Comparison of ENCODE assay signal across 1 cellular context in the genomic region with DNA sequence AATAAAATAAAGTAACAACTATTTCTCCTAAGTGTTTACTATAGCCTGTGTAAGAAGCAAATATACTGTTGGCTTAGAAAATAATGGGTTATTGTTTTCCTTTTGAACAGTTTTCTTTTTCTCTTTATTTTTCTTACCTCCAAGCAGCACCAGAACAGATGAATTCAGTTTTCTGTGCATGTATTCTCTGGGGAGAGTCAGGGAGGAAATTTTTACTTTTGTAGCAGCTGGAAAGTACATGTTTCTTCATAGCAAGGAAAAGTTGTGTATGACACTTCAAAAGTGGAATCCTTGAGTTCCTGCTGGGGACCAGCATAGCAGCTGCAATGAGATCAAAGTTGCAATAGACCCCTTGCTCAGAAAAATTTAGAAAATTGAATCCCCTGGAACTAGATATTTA.
TF ChIP-seq lines count a peak whose summit lies in the region.

No MANE protein-coding gene starts in this region.

TF ChIP-seq in GM23338, 12 proteins besides CTCF, POLR2A, EP300 and RAD21 (continued from another document):
- TF ChIP-seq, protein P1, sequence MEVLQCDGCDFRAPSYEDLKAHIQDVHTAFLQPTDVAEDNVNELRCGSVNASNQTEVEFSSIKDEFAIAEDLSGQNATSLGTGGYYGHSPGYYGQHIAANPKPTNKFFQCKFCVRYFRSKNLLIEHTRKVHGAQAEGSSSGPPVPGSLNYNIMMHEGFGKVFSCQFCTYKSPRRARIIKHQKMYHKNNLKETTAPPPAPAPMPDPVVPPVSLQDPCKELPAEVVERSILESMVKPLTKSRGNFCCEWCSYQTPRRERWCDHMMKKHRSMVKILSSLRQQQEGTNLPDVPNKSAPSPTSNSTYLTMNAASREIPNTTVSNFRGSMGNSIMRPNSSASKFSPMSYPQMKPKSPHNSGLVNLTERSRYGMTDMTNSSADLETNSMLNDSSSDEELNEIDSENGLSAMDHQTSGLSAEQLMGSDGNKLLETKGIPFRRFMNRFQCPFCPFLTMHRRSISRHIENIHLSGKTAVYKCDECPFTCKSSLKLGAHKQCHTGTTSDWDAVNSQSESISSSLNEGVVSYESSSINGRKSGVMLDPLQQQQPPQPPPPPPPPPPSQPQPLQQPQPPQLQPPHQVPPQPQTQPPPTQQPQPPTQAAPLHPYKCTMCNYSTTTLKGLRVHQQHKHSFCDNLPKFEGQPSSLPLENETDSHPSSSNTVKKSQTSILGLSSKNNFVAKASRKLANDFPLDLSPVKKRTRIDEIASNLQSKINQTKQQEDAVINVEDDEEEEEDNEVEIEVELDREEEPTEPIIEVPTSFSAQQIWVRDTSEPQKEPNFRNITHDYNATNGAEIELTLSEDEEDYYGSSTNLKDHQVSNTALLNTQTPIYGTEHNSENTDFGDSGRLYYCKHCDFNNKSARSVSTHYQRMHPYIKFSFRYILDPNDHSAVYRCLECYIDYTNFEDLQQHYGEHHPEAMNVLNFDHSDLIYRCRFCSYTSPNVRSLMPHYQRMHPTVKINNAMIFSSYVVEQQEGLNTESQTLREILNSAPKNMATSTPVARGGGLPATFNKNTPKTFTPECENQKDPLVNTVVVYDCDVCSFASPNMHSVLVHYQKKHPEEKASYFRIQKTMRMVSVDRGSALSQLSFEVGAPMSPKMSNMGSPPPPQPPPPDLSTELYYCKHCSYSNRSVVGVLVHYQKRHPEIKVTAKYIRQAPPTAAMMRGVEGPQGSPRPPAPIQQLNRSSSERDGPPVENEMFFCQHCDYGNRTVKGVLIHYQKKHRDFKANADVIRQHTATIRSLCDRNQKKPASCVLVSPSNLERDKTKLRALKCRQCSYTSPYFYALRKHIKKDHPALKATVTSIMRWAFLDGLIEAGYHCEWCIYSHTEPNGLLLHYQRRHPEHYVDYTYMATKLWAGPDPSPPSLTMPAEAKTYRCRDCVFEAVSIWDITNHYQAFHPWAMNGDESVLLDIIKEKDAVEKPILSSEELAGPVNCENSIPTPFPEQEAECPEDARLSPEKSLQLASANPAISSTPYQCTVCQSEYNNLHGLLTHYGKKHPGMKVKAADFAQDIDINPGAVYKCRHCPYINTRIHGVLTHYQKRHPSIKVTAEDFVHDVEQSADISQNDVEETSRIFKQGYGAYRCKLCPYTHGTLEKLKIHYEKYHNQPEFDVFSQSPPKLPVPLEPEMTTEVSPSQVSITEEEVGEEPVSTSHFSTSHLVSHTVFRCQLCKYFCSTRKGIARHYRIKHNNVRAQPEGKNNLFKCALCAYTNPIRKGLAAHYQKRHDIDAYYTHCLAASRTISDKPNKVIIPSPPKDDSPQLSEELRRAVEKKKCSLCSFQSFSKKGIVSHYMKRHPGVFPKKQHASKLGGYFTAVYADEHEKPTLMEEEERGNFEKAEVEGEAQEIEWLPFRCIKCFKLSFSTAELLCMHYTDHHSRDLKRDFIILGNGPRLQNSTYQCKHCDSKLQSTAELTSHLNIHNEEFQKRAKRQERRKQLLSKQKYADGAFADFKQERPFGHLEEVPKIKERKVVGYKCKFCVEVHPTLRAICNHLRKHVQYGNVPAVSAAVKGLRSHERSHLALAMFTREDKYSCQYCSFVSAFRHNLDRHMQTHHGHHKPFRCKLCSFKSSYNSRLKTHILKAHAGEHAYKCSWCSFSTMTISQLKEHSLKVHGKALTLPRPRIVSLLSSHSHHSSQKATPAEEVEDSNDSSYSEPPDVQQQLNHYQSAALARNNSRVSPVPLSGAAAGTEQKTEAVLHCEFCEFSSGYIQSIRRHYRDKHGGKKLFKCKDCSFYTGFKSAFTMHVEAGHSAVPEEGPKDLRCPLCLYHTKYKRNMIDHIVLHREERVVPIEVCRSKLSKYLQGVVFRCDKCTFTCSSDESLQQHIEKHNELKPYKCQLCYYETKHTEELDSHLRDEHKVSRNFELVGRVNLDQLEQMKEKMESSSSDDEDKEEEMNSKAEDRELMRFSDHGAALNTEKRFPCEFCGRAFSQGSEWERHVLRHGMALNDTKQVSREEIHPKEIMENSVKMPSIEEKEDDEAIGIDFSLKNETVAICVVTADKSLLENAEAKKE (CRISPR knock-in tag; IDR thresholded peaks at IDR 0.05), result no peak
- no peak for TF ChIP-seq NANOG (IDR thresholded peaks at IDR 0.05; ENCODE audit: borderline replicate concordance)
- no peak for TF ChIP-seq EZH2phosphoT487 (IDR thresholded peaks at IDR 0.05; ENCODE audit: unreplicated experiment)
- TF ChIP-seq POLR2AphosphoS5 (IDR thresholded peaks at IDR 0.05; ENCODE audit: low read depth), result no peak
- TF ChIP-seq, protein P2, sequence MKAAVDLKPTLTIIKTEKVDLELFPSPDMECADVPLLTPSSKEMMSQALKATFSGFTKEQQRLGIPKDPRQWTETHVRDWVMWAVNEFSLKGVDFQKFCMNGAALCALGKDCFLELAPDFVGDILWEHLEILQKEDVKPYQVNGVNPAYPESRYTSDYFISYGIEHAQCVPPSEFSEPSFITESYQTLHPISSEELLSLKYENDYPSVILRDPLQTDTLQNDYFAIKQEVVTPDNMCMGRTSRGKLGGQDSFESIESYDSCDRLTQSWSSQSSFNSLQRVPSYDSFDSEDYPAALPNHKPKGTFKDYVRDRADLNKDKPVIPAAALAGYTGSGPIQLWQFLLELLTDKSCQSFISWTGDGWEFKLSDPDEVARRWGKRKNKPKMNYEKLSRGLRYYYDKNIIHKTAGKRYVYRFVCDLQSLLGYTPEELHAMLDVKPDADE (IDR thresholded peaks at IDR 0.05), result no peak
